20 cellular contexts compared by ENCODE assay signal in genomic region chr5:38892363-38892762, GRCh38. TPM values are rescaled to one million over a fixed set of nuclear protein-coding genes. Genes with fewer than 3 reads are reported as not detected.
"Had no signal": no experiment of that assay in that cellular context is flagged by ENCODE, and none has a peak within 500 bp of the region (broad histone marks: within the 10 kb centered on the region; RNA-seq: fewer than 3 reads in every experiment).

No MANE protein-coding gene starts in this region.

- H3K4me1 ChIP-seq: esophagus muscularis mucosa, gastrocnemius medialis, heart right ventricle, left ventricle myocardium inferior, lower lobe of right lung had no signal

- H3K9me3 ChIP-seq: ovary had no signal

- FAIRE-seq: endometrium, keratinocyte had no signal

- H3K36me3 ChIP-seq: gastrocnemius medialis, ovary had no signal

- H3K27me3 ChIP-seq: esophagus muscularis mucosa, gastrocnemius medialis, ovary had no signal

- H3K27ac ChIP-seq: dorsolateral prefrontal cortex, epithelial cell of prostate, esophagus muscularis mucosa, gastrocnemius medialis, heart right ventricle, left ventricle myocardium inferior, lower lobe of right lung, ovary had no signal

- DNase-seq: cortex of kidney; dorsolateral prefrontal cortex; effector memory CD4-positive, alpha-beta T cell; gastrocnemius medialis; heart right ventricle; hypothalamus; immature natural killer cell; left cardiac atrium; left ventricle myocardium inferior; lower lobe of right lung; natural killer cell; ovary; right cardiac atrium; stimulated activated CD4-positive, alpha-beta T cell treated with anti-CD3 and anti-CD28 coated beads, Interleukin-4, amount 100 ng/mL, for 1 hour; stimulated activated naive B cell treated with anti-CD40 and anti-IgM and Interleukin-4, amounts not matched to agents 10 μg/mL and 1 μg/mL and 100 μg/mL, for 72 hours; trophoblast cell had no signal

- H3K4me3 ChIP-seq: dorsolateral prefrontal cortex, esophagus muscularis mucosa, gastrocnemius medialis, heart right ventricle, left ventricle myocardium inferior, lower lobe of right lung, ovary had no signal

- ATAC-seq: gastrocnemius medialis; left cardiac atrium; stimulated activated naive B cell treated with anti-CD40 and anti-IgM and Interleukin-4, amounts not matched to agents 10 μg/mL and 1 μg/mL and 100 μg/mL, for 72 hours had no signal

RNA-seq across cellular contexts. Expression of gene OSMR, which starts 46.6 kb away (rescaled TPM):
- total RNA-seq: natural killer cell had no signal
